ENCODE assay signal across 8 cellular contexts in genomic region chr10:63819753-63820347, GRCh38.
DNase-seq lines count a peak whose midpoint lies in the region; ATAC-seq, FAIRE-seq and TF ChIP-seq lines count a peak whose summit lies in the region.

No MANE protein-coding gene starts in this region.

- ATAC-seq in GM19452 (IDR thresholded peaks at IDR 0.05; ENCODE audit: unreplicated experiment) (no peak), HG03097 (IDR thresholded peaks at IDR 0.05; ENCODE audit: low FRiP score, unreplicated experiment) (no peak)

- POLR2A ChIA-PET in BJ (lab: Charles Lee): no interaction called here

- H3K27me3 ChIP-seq in BJ (ENCODE audit: control insufficient read depth, insufficient read depth, low read length) (no peaks in the 10 kb centered on the region), bronchial epithelial cell (ENCODE audit: control insufficient read depth, insufficient read depth, low read length) (no peaks in the 10 kb centered on the region), tibial artery (no peaks in the 10 kb centered on the region)

- intact Hi-C loops in tibial artery (cut with DNase I; ENCODE audit: low total_unique reads): loop anchor here (10.0 kb wide), 1 partner anchor 655 kb away; no protein-coding TSS in a partner anchor

- FAIRE-seq in bronchial epithelial cell (lab: Jason Lieb, UNC): no peak

- CTCF ChIA-PET in BJ (lab: Yijun Ruan, JAX): interaction anchor here (0.7 to 2.8 kb wide), 22 partner anchors 9 to 715 kb away, joined by 3 to 24 read pairs (median 4); no protein-coding TSS in a partner anchor

- peak; percentile 90 for TF ChIP-seq CTCF in BJ (IDR thresholded peaks at IDR 0.05; ENCODE audit: insufficient read depth, low read depth, low read length)
- peak; percentile 60 for TF ChIP-seq CTCF in GM13976 (IDR thresholded peaks at IDR 0.05; ENCODE audit: borderline replicate concordance, control extremely low read depth, extremely low read depth, insufficient read depth, missing control alignments)
- peak; percentile 67 for TF ChIP-seq CTCF in bronchial epithelial cell (IDR thresholded peaks at IDR 0.05; ENCODE audit: insufficient read depth, low read length, severe bottlenecking)
- peak; percentile 70 to 76 for TF ChIP-seq CTCF in tibial artery (IDR thresholded peaks at IDR 0.05)

- H3K36me3 ChIP-seq in BJ (ENCODE audit: control insufficient read depth, insufficient read depth, low read length) (no peaks in the 10 kb centered on the region), bronchial epithelial cell (ENCODE audit: control insufficient read depth, insufficient read depth, low read length) (no peaks in the 10 kb centered on the region), tibial artery (no peaks in the 10 kb centered on the region)

- H3K9me3 ChIP-seq in tibial artery: peaks cover 0 to 10% (median 0%) of the 10 kb centered on the region in 3 donors

- no peak overlapping the region for H3K27ac ChIP-seq in tibial artery

- peak; percentile 18 for DNase-seq in BJ (ENCODE audit: low read depth)
- peak; percentile 24 for DNase-seq in GM13976 (ENCODE audit: low spot score)
- DNase-seq in NCI-H226: peak; percentile 31
- DNase-seq in bronchial epithelial cell (ENCODE audit: low read depth): peak; percentile 58
- DNase-seq in kidney glomerular epithelial cell (lab: John Stamatoyannopoulos, UW): peak; percentile 64
- peak; percentile 81 to 83 for DNase-seq in tibial artery

- H3K4me3 ChIP-seq in BJ (ENCODE audit: low read depth, low read length) (no peak overlapping the region), bronchial epithelial cell (ENCODE audit: low read depth, low read length) (no peak overlapping the region), tibial artery (no peak overlapping the region)

- H3K4me1 ChIP-seq in tibial artery: peaks cover 0 to 10% (median 0%) of the 10 kb centered on the region in 4 donors

- in situ Hi-C loops in GM13976 (cut with MboI; ENCODE audit: low sequenced_read_pairs, unreplicated experiment): no loop called here

Comparison
In these comparisons a context has a peak if more than half of its experiments do, and no peak if none do; other contexts are left out.
1. DNase-seq: peak in every context shown above with its lines; median percentile 82 in tibial artery; 64 in kidney glomerular epithelial cell; 58 in bronchial epithelial cell; 31 in NCI-H226; 24 in GM13976; 18 in BJ.